Comparison of ENCODE assay signal across 6 cellular contexts in the genomic region with DNA sequence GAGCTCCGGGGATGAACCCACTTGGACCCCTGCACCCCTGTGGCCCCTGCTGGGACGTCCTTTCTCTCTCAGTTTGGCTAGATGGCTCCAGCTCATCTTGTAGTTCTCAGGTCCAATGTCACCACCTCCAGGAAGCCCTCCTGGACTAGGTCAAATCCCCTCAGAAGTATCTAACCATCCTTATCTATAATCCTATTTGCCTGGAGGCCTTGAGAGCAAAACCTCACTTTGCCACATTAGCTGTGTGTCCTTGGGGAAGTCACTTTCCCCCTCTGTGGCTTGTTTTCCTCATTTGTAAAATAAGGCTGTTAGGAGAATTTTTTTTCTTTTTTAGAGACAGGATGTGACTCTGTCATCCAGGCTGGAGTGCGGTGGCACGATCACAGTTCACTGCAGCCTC.
"Had no signal": no experiment of that assay in that cellular context is flagged by ENCODE, and none has a peak within 500 bp of the region (broad histone marks: within the 10 kb centered on the region; RNA-seq: fewer than 3 reads in every experiment).

No MANE protein-coding gene starts in this region.

- H3K4me3 ChIP-seq: ascending aorta, cardiac muscle cell had no signal

- H3K27ac ChIP-seq: ascending aorta, cardiac muscle cell, VCaP had no signal

- H3K4me1 ChIP-seq: ascending aorta had no signal

- FAIRE-seq: bronchial epithelial cell, TTC549 had no signal

- H3K36me3 ChIP-seq: ascending aorta, cardiac muscle cell had no signal

- DNase-seq: cerebellar nuclear complex had no signal

- H3K27me3 ChIP-seq: ascending aorta had no signal

- H3K9me3 ChIP-seq: ascending aorta had no signal
